Comparison of ENCODE assay signal across 19 cellular contexts in genomic region chr5:157568717-157569116, GRCh38. TPM values are rescaled to one million over a fixed set of nuclear protein-coding genes. Genes with fewer than 3 reads are reported as not detected.
DNase-seq lines count a peak whose midpoint lies in the region; ATAC-seq and TF ChIP-seq lines count a peak whose summit lies in the region.
"Had no signal": no experiment of that assay in that cellular context is flagged by ENCODE, and none has a peak within 500 bp of the region (broad histone marks: within the 10 kb centered on the region; RNA-seq: fewer than 3 reads in every experiment).

No MANE protein-coding gene starts in this region.

- no peak for TF ChIP-seq CTCF in neural crest cell (conservative IDR thresholded peaks at IDR 0.05)

- H3K4me1 Mint-ChIP-seq in activated T-cell treated with anti-CD3 and anti-CD28 coated beads, Interleukin-2, amount 50 U/mL, for 24 hours (ENCODE audit: low read depth) = peaks cover 59% of the 10 kb centered on the region
- H3K4me1 Mint-ChIP-seq in neural crest cell = peaks cover 33% of the 10 kb centered on the region

- no peak overlapping the region for H3K4me3 Mint-ChIP-seq in activated T-cell treated with anti-CD3 and anti-CD28 coated beads, Interleukin-2, amount 50 U/mL, for 24 hours
- no peak overlapping the region for H3K4me3 Mint-ChIP-seq in neural crest cell
- H3K4me3 Mint-ChIP-seq: activated CD8-positive, alpha-beta T cell treated with anti-CD3 and anti-CD28 coated beads, Interleukin-2, amount 10 ng/mL, durations not matched to agents 7 days and 5 days; activated naive CD8-positive, alpha-beta T cell had no signal

- in situ Hi-C loops in G401 (cut with HindIII; ENCODE audit: low sequenced_read_pairs) = no loop called here

- peak overlapping the region; percentile 85 for H3K27ac ChIP-seq in substantia nigra (ENCODE audit: low read depth, low read length, poor library complexity, severe bottlenecking)
- H3K27ac ChIP-seq: right lobe of liver had no signal

- H3K27me3 Mint-ChIP-seq in activated T-cell treated with anti-CD3 and anti-CD28 coated beads, Interleukin-2, amount 50 U/mL, for 24 hours = peaks cover 3% of the 10 kb centered on the region
- peaks cover 4% of the 10 kb centered on the region for H3K27me3 Mint-ChIP-seq in neural crest cell (ENCODE audit: low read depth)

- no peak for ATAC-seq in GM21528 (IDR thresholded peaks at IDR 0.05; ENCODE audit: low FRiP score, unreplicated experiment)
- ATAC-seq: activated CD8-positive, alpha-beta T cell treated with anti-CD3 and anti-CD28 coated beads, Interleukin-2, amount 10 ng/mL, durations not matched to agents 7 days and 5 days; activated T-cell treated with anti-CD3 and anti-CD28 coated beads, Interleukin-2, amount 50 U/mL, for 72 hours; left ventricle myocardium superior; right lobe of liver; Right ventricle myocardium inferior had no signal

- H3K27ac Mint-ChIP-seq in activated T-cell treated with anti-CD3 and anti-CD28 coated beads, Interleukin-2, amount 50 U/mL, for 24 hours = peak overlapping the region; percentile 23
- peak overlapping the region; percentile 94 for H3K27ac Mint-ChIP-seq in neural crest cell (ENCODE audit: unreplicated experiment)
- H3K27ac Mint-ChIP-seq: activated naive CD8-positive, alpha-beta T cell had no signal

- H3K36me3 Mint-ChIP-seq in activated T-cell treated with anti-CD3 and anti-CD28 coated beads, Interleukin-2, amount 50 U/mL, for 24 hours (ENCODE audit: low read depth) = peaks cover 57% of the 10 kb centered on the region
- peaks cover 3% of the 10 kb centered on the region for H3K36me3 Mint-ChIP-seq in neural crest cell (ENCODE audit: low read depth)

- DNase-seq in activated T-cell treated with anti-CD3 and anti-CD28 coated beads, Interleukin-2, amount 50 U/mL, for 24 hours = no peak
- DNase-seq in activated T-cell treated with anti-CD3 and anti-CD28 coated beads, Interleukin-2, amount 50 U/mL, for 1 hour = no peak
- peak; percentile 71 for DNase-seq in dermis blood vessel endothelial cell
- DNase-seq in neural crest cell (ENCODE audit: low read depth, low spot score) = no peak
- DNase-seq in substantia nigra (lab: John Stamatoyannopoulos, UW) = peak in 31 of 49 donors; percentile 9 to 85 (median 34)
- no peak for DNase-seq in NCI-H1436 treated with DMSO at 0.1 percent for 48 hours (lab: John Stamatoyannopoulos, UW)
- no peak for DNase-seq in G401 (ENCODE audit: low spot score)
- DNase-seq: activated CD8-positive, alpha-beta T cell treated with anti-CD3 and anti-CD28 coated beads, Interleukin-2, amount 10 ng/mL, durations not matched to agents 7 days and 5 days; activated T-cell treated with anti-CD3 and anti-CD28 coated beads, Interleukin-2, amount 50 U/mL, for 72 hours; DMS 273 treated with DMSO at 0.1 percent for 48 hours; GDM1; left ventricle myocardium superior; NCI-H1417 treated with DMSO at 0.1 percent for 48 hours; NCI-H2171; NCI-H526 treated with DMSO at 0.1 percent for 48 hours; right lobe of liver had no signal

- H3K9me3 Mint-ChIP-seq in activated T-cell treated with anti-CD3 and anti-CD28 coated beads, Interleukin-2, amount 50 U/mL, for 24 hours = no peaks in the 10 kb centered on the region
- H3K9me3 Mint-ChIP-seq in neural crest cell = no peaks in the 10 kb centered on the region
- H3K9me3 Mint-ChIP-seq: activated T-cell treated with anti-CD3 and anti-CD28 coated beads, Interleukin-2, amount 50 U/mL, for 72 hours had no signal

RNA-seq across cellular contexts. Expression of gene ADAM19, which starts 6.9 kb away (rescaled TPM):
- total RNA-seq in dermis blood vessel endothelial cell (30.0 and 43.7 TPM in 2 replicates), neural crest cell (9.1 and 11.3 TPM in 2 replicates)
- 0.17 and 0.55 TPM in 2 replicates for total RNA-seq in G401 (2014; rRNA removed; shearing (Covaris generic))

Comparison
In these comparisons a context has a peak if more than half of its experiments do, and no peak if none do; other contexts are left out.
1. DNase-seq: peak in dermis blood vessel endothelial cell (single experiment) and substantia nigra (31 of 49); none in activated T-cell treated with anti-CD3 and anti-CD28 coated beads, Interleukin-2, amount 50 U/mL, for 24 hours (single experiment), activated T-cell treated with anti-CD3 and anti-CD28 coated beads, Interleukin-2, amount 50 U/mL, for 1 hour (single experiment), neural crest cell (single experiment), NCI-H1436 treated with DMSO at 0.1 percent for 48 hours (single experiment) and G401 (single experiment).